8 cellular contexts compared by ENCODE assay signal in the genomic region with DNA sequence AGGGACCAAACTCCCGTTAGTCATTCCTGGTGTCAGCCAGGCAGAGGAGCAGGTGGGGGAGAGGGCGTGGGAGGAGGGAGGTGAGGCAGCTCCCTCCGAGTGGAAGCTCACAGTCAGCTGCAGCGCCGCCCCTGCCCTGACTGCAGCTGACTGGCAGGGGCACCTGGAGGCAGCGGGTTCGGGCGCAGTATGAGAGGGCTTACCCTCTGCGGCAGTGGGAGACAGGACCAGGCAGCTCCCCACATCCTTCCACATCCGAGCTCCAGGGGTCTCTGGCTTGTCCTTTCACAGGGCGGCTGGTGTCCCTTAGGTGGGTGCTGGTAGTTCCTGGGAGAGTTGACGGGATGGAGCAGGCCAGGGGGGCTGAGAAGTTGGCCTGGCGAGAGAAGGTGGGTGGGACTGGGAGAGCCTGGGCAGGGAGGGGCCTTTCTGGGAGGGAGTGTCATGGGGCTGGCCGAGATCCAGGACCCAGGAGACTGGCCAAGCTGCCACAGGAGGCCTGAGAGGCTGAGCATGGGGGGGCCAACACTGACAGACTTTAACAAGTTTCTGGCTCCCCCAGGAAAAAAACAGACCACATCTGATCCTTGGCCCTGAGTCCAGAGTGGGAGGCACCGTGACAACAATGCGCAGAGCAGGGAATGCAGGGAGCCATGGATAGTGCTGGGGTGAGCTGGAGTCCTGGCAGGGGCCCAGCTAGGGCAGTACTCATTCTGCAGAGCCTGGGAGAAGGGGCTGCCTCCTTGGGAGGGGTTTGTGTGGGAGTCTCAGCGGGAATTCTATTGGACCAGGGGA. TPM values are rescaled to one million over a fixed set of nuclear protein-coding genes. Genes with fewer than 3 reads are reported as not detected.
DNase-seq lines count a peak whose midpoint lies in the region; ATAC-seq lines count a peak whose summit lies in the region.

No MANE protein-coding gene starts in this region.

- H3K27me3 Mint-ChIP-seq in T-helper 1 cell treated with Interleukin-12 subunit alpha and Interleukin-12 subunit beta and Interleukin-4 antibody, amounts not matched to agents 30 μg/mL and 1 μg/mL, for 36 hours (ENCODE audit: low read depth) = no peaks in the 10 kb centered on the region
- no peaks in the 10 kb centered on the region for H3K27me3 Mint-ChIP-seq in activated naive CD8-positive, alpha-beta T cell treated with anti-CD3 and anti-CD28 coated beads, Interleukin-2, amount 10 ng/mL, durations not matched to agents 7 days and 5 days

- POLR2A ChIA-PET in activated naive CD8-positive, alpha-beta T cell treated with anti-CD3 and anti-CD28 coated beads, Interleukin-2, amount 10 ng/mL, durations not matched to agents 7 days and 5 days (lab: Charles Lee) = interaction anchor here (6.3 kb wide), 1 partner anchor 7 kb away, joined by 54 read pairs; a partner anchor contains a TSS

- DNase-seq in T-helper 1 cell (no peak), iris pigment epithelial cell (ENCODE audit: low read depth) (peak; percentile 29), SKM-1 treated with dmso at 0.1 percent for 144 hours (lab: John Stamatoyannopoulos, UW; ENCODE audit: unreplicated experiment) (no peak), inferior parietal cortex (ENCODE audit: extremely low spot score) (no peak)
- peak; percentile 42 for DNase-seq in activated naive CD8-positive, alpha-beta T cell treated with anti-CD3 and anti-CD28 coated beads, Interleukin-2, amount 10 ng/mL, durations not matched to agents 7 days and 5 days
- peak; percentile 69 for DNase-seq in stimulated activated naive CD8-positive, alpha-beta T cell treated with anti-CD3 and anti-CD28 coated beads, Interleukin-15, Interleukin-2, amounts not matched to agents 100 U/mL and 50 U/mL, for 24 hours

- H3K4me3 Mint-ChIP-seq in T-helper 1 cell treated with Interleukin-12 subunit alpha and Interleukin-12 subunit beta and Interleukin-4 antibody, amounts not matched to agents 30 μg/mL and 1 μg/mL, for 36 hours = no peak overlapping the region
- H3K4me3 Mint-ChIP-seq in activated naive CD8-positive, alpha-beta T cell treated with anti-CD3 and anti-CD28 coated beads, Interleukin-2, amount 10 ng/mL, durations not matched to agents 7 days and 5 days = peak overlapping the region; percentile 4

- H3K27ac Mint-ChIP-seq in T-helper 1 cell treated with Interleukin-12 subunit alpha and Interleukin-12 subunit beta and Interleukin-4 antibody, amounts not matched to agents 30 μg/mL and 1 μg/mL, for 36 hours = peak overlapping the region; percentile 71
- H3K27ac Mint-ChIP-seq in activated naive CD8-positive, alpha-beta T cell treated with anti-CD3 and anti-CD28 coated beads, Interleukin-2, amount 10 ng/mL, durations not matched to agents 7 days and 5 days = peak overlapping the region; percentile 83

- H3K4me1 Mint-ChIP-seq in T-helper 1 cell treated with Interleukin-12 subunit alpha and Interleukin-12 subunit beta and Interleukin-4 antibody, amounts not matched to agents 30 μg/mL and 1 μg/mL, for 36 hours (ENCODE audit: low read depth) = peaks cover 54% of the 10 kb centered on the region
- H3K4me1 Mint-ChIP-seq in activated naive CD8-positive, alpha-beta T cell treated with anti-CD3 and anti-CD28 coated beads, Interleukin-2, amount 10 ng/mL, durations not matched to agents 7 days and 5 days = peaks cover 70% of the 10 kb centered on the region

- no peaks in the 10 kb centered on the region for H3K9me3 Mint-ChIP-seq in T-helper 1 cell treated with Interleukin-12 subunit alpha and Interleukin-12 subunit beta and Interleukin-4 antibody, amounts not matched to agents 30 μg/mL and 1 μg/mL, for 36 hours
- no peaks in the 10 kb centered on the region for H3K9me3 Mint-ChIP-seq in activated naive CD8-positive, alpha-beta T cell treated with anti-CD3 and anti-CD28 coated beads, Interleukin-2, amount 10 ng/mL, durations not matched to agents 7 days and 5 days

- peaks cover 13% of the 10 kb centered on the region for H3K36me3 Mint-ChIP-seq in T-helper 1 cell treated with Interleukin-12 subunit alpha and Interleukin-12 subunit beta and Interleukin-4 antibody, amounts not matched to agents 30 μg/mL and 1 μg/mL, for 36 hours (ENCODE audit: low read depth)
- H3K36me3 Mint-ChIP-seq in activated naive CD8-positive, alpha-beta T cell treated with anti-CD3 and anti-CD28 coated beads, Interleukin-2, amount 10 ng/mL, durations not matched to agents 7 days and 5 days = peaks cover 10% of the 10 kb centered on the region

- ATAC-seq in activated naive CD8-positive, alpha-beta T cell treated with anti-CD3 and anti-CD28 coated beads, Interleukin-2, amount 10 ng/mL, durations not matched to agents 7 days and 5 days (ENCODE audit: low read depth) = no peak
- ATAC-seq in stimulated activated naive CD8-positive, alpha-beta T cell treated with anti-CD3 and anti-CD28 coated beads, Interleukin-15, Interleukin-2, amounts not matched to agents 100 U/mL and 50 U/mL, for 24 hours = no peak
- ATAC-seq in HG03439 (IDR thresholded peaks at IDR 0.05; ENCODE audit: unreplicated experiment) = no peak

RNA-seq across cellular contexts. Expression of a gene that starts 4.9 kb away (rescaled TPM):
- 10 to 100 TPM; 29.1 to 30.3 TPM for total RNA-seq in activated naive CD8-positive, alpha-beta T cell treated with anti-CD3 and anti-CD28 coated beads, Interleukin-2, amount 10 ng/mL, durations not matched to agents 7 days and 5 days

Comparison
In these comparisons a context has a peak if more than half of its experiments do, and no peak if none do; other contexts are left out.
1. DNase-seq: peak in activated naive CD8-positive, alpha-beta T cell treated with anti-CD3 and anti-CD28 coated beads, Interleukin-2, amount 10 ng/mL, durations not matched to agents 7 days and 5 days (single experiment), iris pigment epithelial cell (single experiment) and stimulated activated naive CD8-positive, alpha-beta T cell treated with anti-CD3 and anti-CD28 coated beads, Interleukin-15, Interleukin-2, amounts not matched to agents 100 U/mL and 50 U/mL, for 24 hours (single experiment); none in T-helper 1 cell (0 of 5), SKM-1 treated with dmso at 0.1 percent for 144 hours (single experiment) and inferior parietal cortex (single experiment).